ENCODE assay signal across 24 cellular contexts in the genomic region with DNA sequence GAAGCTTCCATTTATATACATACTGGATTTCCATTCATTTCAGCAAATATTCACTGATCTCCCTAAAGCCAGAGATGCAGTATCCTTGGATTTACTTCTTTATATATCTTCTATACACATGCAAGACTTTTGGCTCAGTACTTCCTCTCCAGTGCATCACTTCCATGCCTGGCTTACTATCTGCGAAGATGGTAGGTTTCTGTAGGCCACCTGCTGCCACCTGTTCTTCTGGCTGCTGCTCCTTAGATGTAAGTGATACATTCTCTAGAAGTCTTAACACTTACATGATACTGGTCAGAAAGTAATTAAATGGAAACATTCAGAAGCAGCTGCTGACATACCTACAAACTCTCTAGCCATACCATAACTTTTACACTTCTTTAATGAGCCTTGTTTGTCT.
"Had no signal": no experiment of that assay in that cellular context is flagged by ENCODE, and none has a peak within 500 bp of the region (broad histone marks: within the 10 kb centered on the region; RNA-seq: fewer than 3 reads in every experiment).

No MANE protein-coding gene starts in this region.

- H3K36me3 Mint-ChIP-seq: activated naive CD8-positive, alpha-beta T cell treated with anti-CD3 and anti-CD28 coated beads for 36 hours had no signal

- H3K4me1 Mint-ChIP-seq: activated naive CD8-positive, alpha-beta T cell treated with anti-CD3 and anti-CD28 coated beads for 36 hours; activated T-helper 17 cell treated with anti-CD3 and anti-CD28 coated beads, Interleukin-2, amount 50 U/mL, for 72 hours; central memory CD8-positive, alpha-beta T cell had no signal

- H3K27me3 ChIP-seq: breast epithelium, dorsolateral prefrontal cortex, right lobe of liver, upper lobe of left lung had no signal

- H3K36me3 ChIP-seq: breast epithelium, right lobe of liver, thoracic aorta, upper lobe of left lung, WERI-Rb-1 had no signal

- H3K4me3 ChIP-seq: breast epithelium, dorsolateral prefrontal cortex, right lobe of liver, skin epidermis, thoracic aorta, upper lobe of left lung had no signal

- DNase-seq: activated CD4-positive, alpha-beta T cell treated with anti-CD3 and anti-CD28 coated beads for 1 hour; activated naive CD8-positive, alpha-beta T cell treated with anti-CD3 and anti-CD28 coated beads for 36 hours; activated T-cell treated with anti-CD3 and anti-CD28 coated beads, Interleukin-2, amount 50 U/mL, for 1 hour; dorsolateral prefrontal cortex; effector memory CD8-positive, alpha-beta T cell; glutamatergic neuron; hippocampal formation; left ventricle myocardium superior; mammary epithelial cell; occipital lobe; right lobe of liver; stimulated activated CD4-positive, alpha-beta T cell treated with anti-CD3 and anti-CD28 coated beads, Interleukin-2, amount 100 ng/mL, for 48 hours; stimulated activated CD8-positive, alpha-beta memory T cell treated with anti-CD3 and anti-CD28 coated beads, Interleukin-4, amount 100 ng/mL, for 48 hours; stimulated activated naive CD4-positive, alpha-beta T cell treated with Interleukin-2 at 50 U/mL for 16 hours; T-helper 1 cell; upper lobe of left lung; WERI-Rb-1 had no signal

- H3K4me3 Mint-ChIP-seq: activated naive CD8-positive, alpha-beta T cell treated with anti-CD3 and anti-CD28 coated beads for 36 hours; activated T-helper 17 cell treated with anti-CD3 and anti-CD28 coated beads, Interleukin-2, amount 50 U/mL, for 72 hours; central memory CD8-positive, alpha-beta T cell; effector memory CD8-positive, alpha-beta T cell; neural crest cell had no signal

- H3K27ac Mint-ChIP-seq: activated naive CD8-positive, alpha-beta T cell treated with anti-CD3 and anti-CD28 coated beads for 36 hours; activated T-helper 17 cell treated with anti-CD3 and anti-CD28 coated beads, Interleukin-2, amount 50 U/mL, for 72 hours; effector memory CD8-positive, alpha-beta T cell had no signal

- H3K9me3 Mint-ChIP-seq: activated naive CD8-positive, alpha-beta T cell treated with anti-CD3 and anti-CD28 coated beads for 36 hours; activated T-helper 17 cell treated with anti-CD3 and anti-CD28 coated beads, Interleukin-2, amount 50 U/mL, for 72 hours; central memory CD8-positive, alpha-beta T cell; effector memory CD8-positive, alpha-beta T cell had no signal

- H3K27ac ChIP-seq: breast epithelium, dorsolateral prefrontal cortex, right lobe of liver, skin epidermis, thoracic aorta, upper lobe of left lung, WERI-Rb-1 had no signal

- H3K9me3 ChIP-seq: breast epithelium, right lobe of liver, thoracic aorta, upper lobe of left lung had no signal

- H3K27me3 Mint-ChIP-seq: activated naive CD8-positive, alpha-beta T cell treated with anti-CD3 and anti-CD28 coated beads for 36 hours; central memory CD8-positive, alpha-beta T cell had no signal

- ATAC-seq: activated T-helper 17 cell treated with anti-CD3 and anti-CD28 coated beads, Interleukin-2, amount 50 U/mL, for 72 hours; effector memory CD8-positive, alpha-beta T cell; esophagus mucosa; left ventricle myocardium superior; right lobe of liver had no signal
